In genomic region chr15:64356443-64357040, GRCh38 we compare ENCODE assay signal across 2 cellular contexts.
TF ChIP-seq lines count a peak whose summit lies in the region.

No MANE protein-coding gene starts in this region.

TF ChIP-seq in H1, 55 proteins besides CTCF, POLR2A, EP300 and RAD21:
- TF ChIP-seq, protein P1, sequence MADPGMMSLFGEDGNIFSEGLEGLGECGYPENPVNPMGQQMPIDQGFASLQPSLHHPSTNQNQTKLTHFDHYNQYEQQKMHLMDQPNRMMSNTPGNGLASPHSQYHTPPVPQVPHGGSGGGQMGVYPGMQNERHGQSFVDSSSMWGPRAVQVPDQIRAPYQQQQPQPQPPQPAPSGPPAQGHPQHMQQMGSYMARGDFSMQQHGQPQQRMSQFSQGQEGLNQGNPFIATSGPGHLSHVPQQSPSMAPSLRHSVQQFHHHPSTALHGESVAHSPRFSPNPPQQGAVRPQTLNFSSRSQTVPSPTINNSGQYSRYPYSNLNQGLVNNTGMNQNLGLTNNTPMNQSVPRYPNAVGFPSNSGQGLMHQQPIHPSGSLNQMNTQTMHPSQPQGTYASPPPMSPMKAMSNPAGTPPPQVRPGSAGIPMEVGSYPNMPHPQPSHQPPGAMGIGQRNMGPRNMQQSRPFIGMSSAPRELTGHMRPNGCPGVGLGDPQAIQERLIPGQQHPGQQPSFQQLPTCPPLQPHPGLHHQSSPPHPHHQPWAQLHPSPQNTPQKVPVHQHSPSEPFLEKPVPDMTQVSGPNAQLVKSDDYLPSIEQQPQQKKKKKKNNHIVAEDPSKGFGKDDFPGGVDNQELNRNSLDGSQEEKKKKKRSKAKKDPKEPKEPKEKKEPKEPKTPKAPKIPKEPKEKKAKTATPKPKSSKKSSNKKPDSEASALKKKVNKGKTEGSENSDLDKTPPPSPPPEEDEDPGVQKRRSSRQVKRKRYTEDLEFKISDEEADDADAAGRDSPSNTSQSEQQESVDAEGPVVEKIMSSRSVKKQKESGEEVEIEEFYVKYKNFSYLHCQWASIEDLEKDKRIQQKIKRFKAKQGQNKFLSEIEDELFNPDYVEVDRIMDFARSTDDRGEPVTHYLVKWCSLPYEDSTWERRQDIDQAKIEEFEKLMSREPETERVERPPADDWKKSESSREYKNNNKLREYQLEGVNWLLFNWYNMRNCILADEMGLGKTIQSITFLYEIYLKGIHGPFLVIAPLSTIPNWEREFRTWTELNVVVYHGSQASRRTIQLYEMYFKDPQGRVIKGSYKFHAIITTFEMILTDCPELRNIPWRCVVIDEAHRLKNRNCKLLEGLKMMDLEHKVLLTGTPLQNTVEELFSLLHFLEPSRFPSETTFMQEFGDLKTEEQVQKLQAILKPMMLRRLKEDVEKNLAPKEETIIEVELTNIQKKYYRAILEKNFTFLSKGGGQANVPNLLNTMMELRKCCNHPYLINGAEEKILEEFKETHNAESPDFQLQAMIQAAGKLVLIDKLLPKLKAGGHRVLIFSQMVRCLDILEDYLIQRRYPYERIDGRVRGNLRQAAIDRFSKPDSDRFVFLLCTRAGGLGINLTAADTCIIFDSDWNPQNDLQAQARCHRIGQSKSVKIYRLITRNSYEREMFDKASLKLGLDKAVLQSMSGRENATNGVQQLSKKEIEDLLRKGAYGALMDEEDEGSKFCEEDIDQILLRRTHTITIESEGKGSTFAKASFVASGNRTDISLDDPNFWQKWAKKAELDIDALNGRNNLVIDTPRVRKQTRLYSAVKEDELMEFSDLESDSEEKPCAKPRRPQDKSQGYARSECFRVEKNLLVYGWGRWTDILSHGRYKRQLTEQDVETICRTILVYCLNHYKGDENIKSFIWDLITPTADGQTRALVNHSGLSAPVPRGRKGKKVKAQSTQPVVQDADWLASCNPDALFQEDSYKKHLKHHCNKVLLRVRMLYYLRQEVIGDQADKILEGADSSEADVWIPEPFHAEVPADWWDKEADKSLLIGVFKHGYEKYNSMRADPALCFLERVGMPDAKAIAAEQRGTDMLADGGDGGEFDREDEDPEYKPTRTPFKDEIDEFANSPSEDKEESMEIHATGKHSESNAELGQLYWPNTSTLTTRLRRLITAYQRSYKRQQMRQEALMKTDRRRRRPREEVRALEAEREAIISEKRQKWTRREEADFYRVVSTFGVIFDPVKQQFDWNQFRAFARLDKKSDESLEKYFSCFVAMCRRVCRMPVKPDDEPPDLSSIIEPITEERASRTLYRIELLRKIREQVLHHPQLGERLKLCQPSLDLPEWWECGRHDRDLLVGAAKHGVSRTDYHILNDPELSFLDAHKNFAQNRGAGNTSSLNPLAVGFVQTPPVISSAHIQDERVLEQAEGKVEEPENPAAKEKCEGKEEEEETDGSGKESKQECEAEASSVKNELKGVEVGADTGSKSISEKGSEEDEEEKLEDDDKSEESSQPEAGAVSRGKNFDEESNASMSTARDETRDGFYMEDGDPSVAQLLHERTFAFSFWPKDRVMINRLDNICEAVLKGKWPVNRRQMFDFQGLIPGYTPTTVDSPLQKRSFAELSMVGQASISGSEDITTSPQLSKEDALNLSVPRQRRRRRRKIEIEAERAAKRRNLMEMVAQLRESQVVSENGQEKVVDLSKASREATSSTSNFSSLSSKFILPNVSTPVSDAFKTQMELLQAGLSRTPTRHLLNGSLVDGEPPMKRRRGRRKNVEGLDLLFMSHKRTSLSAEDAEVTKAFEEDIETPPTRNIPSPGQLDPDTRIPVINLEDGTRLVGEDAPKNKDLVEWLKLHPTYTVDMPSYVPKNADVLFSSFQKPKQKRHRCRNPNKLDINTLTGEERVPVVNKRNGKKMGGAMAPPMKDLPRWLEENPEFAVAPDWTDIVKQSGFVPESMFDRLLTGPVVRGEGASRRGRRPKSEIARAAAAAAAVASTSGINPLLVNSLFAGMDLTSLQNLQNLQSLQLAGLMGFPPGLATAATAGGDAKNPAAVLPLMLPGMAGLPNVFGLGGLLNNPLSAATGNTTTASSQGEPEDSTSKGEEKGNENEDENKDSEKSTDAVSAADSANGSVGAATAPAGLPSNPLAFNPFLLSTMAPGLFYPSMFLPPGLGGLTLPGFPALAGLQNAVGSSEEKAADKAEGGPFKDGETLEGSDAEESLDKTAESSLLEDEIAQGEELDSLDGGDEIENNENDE (IDR thresholded peaks at IDR 0.05; ENCODE audit: insufficient replicate concordance, low read length): no peak
- TF ChIP-seq HDAC2 (IDR thresholded peaks at IDR 0.05; ENCODE audit: borderline replicate concordance in 1 of 2, low read depth in 2 of 2, low read length in 2 of 2) (no peak), TBP (IDR thresholded peaks at IDR 0.05; ENCODE audit: low read depth, low read length) (no peak), CBX8 (IDR thresholded peaks at IDR 0.05; ENCODE audit: borderline replicate concordance, low read depth, low read length) (no peak), SIRT6 (IDR thresholded peaks at IDR 0.05; ENCODE audit: low read length) (no peak), TAF1 (IDR thresholded peaks at IDR 0.05; ENCODE audit: low read depth, low read length) (no peak), BCL11A (IDR thresholded peaks at IDR 0.05; ENCODE audit: low read depth in 2 of 2, low read length in 2 of 2) (no peak), POU5F1 (IDR thresholded peaks at IDR 0.05; ENCODE audit: low read depth, low read length) (no peak), JUN (IDR thresholded peaks at IDR 0.05; ENCODE audit: low read depth, low read length) (no peak), CEBPB (IDR thresholded peaks at IDR 0.05; ENCODE audit: low read depth, low read length) (no peak), BACH1 (IDR thresholded peaks at IDR 0.05; ENCODE audit: low read length) (no peak), CHD2 (IDR thresholded peaks at IDR 0.05; ENCODE audit: low read length) (no peak), ZNF274 (IDR thresholded peaks at IDR 0.05; ENCODE audit: borderline replicate concordance, extremely low read depth, low read length) (no peak), RBBP5 (IDR thresholded peaks at IDR 0.05; ENCODE audit: borderline replicate concordance, low read depth, low read length) (no peak), SP1 (IDR thresholded peaks at IDR 0.05; ENCODE audit: low read depth, low read length) (no peak), JUND (IDR thresholded peaks at IDR 0.05; ENCODE audit: low read length) (no peak)
- TF ChIP-seq, protein P2, sequence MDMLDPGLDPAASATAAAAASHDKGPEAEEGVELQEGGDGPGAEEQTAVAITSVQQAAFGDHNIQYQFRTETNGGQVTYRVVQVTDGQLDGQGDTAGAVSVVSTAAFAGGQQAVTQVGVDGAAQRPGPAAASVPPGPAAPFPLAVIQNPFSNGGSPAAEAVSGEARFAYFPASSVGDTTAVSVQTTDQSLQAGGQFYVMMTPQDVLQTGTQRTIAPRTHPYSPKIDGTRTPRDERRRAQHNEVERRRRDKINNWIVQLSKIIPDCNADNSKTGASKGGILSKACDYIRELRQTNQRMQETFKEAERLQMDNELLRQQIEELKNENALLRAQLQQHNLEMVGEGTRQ (IDR thresholded peaks at IDR 0.05; ENCODE audit: low read length): no peak
TF ChIP-seq in H1: peak in this region for 0.

TF ChIP-seq in HEK293T, 16 proteins besides CTCF, POLR2A, EP300 and RAD21:
- TF ChIP-seq NFRKB (IDR thresholded peaks at IDR 0.05): no peak
- TF ChIP-seq ZNF384 (IDR thresholded peaks at IDR 0.05): no peak
- no peak for TF ChIP-seq TARDBP (IDR thresholded peaks at IDR 0.05)
TF ChIP-seq in HEK293T: peak in this region for 0.
